11 cellular contexts compared by ENCODE assay signal in the genomic region with DNA sequence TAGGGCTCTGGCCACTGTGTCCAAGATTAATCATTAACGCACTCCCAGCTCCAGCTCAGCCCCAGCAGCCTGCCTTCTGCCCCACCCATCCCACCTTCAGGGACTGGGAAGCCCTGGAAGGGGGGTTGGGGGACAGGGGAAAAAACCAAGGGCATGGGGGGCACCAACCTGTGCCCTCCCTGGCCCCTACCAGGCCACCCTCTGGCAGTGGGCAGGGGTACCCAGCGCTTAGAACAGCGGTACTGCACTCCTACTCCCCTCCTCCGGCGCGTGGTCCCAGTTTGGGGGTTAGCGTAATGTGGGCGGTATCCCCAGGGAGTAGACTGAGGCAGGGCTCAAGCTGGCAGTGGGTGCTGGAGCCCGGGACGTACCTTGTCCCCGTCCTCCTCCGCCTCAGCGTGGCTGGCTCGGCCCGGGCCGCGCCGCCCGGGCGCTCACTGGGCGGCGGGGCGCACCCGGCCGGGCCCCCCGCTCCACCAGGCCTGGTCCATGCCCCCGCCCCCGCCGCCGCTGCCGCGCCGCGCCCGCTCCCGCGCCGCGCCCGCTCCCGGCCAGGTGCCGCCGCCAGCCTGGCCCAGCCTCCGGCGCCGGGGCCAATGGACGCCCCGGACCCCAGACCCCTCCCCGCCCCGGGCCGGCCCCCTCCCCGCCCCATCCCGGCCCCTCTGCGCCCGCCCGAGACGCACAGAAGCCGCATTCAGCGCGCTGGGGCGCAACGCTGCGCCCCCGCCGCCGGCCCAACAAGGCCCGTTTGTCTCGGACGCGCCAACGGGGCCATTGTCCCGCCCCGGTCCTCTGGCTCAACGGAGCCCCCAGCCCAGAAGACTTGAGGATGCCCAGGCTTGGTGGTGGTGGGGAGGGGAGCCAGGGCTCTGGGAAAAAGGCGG. TPM values are rescaled to one million over a fixed set of nuclear protein-coding genes. Genes with fewer than 3 reads are reported as not detected.
DNase-seq lines count a peak whose midpoint lies in the region; ATAC-seq and TF ChIP-seq lines count a peak whose summit lies in the region.
"Had no signal": no experiment of that assay in that cellular context is flagged by ENCODE, and none has a peak within 500 bp of the region (broad histone marks: within the 10 kb centered on the region; RNA-seq: fewer than 3 reads in every experiment).

A gene with protein sequence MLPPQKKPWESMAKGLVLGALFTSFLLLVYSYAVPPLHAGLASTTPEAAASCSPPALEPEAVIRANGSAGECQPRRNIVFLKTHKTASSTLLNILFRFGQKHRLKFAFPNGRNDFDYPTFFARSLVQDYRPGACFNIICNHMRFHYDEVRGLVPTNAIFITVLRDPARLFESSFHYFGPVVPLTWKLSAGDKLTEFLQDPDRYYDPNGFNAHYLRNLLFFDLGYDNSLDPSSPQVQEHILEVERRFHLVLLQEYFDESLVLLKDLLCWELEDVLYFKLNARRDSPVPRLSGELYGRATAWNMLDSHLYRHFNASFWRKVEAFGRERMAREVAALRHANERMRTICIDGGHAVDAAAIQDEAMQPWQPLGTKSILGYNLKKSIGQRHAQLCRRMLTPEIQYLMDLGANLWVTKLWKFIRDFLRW (minus strand): TSS at position 571 of the 887 bp plus-strand sequence. CDS start 17,273 bp downstream, outside the sequence.

- POLR2A ChIA-PET in RWPE1 (lab: Yijun Ruan, JAX; ENCODE audit: low non-redundant PET), result no interaction called here

- ATAC-seq in psoas muscle, result peak in 3 of 4 donors; percentile 8 to 28 (median 21)

- peak within 1 kb of the TSS; percentile 78 for H3K4me3 ChIP-seq in iPS-20b (ENCODE audit: low read length)
- peak within 1 kb of the TSS; percentile 25 for H3K4me3 ChIP-seq in psoas muscle

- intact Hi-C loops in psoas muscle (cut with DNase I), result loop anchor here in 1 of 2 donors (10.0 kb wide), 1 partner anchor 60 kb away; no protein-coding TSS in a partner anchor
- intact Hi-C loops in activated T-helper 1 cell treated with anti-CD3 and anti-CD28 coated beads, Interleukin-12 subunit alpha, Interleukin-12 subunit beta, Interleukin-2, Interleukin-4 antibody, amounts not matched to agents 30 ng/mL and 10 ng/mL and 1 ng/mL, durations not matched to agents 14 hours and 24 hours and 36 hours (cut with micrococcal nuclease), result no loop called here

- CTCF ChIA-PET in RWPE1 (lab: Yijun Ruan, JAX), result no interaction called here

- H3K27ac ChIP-seq in RWPE1, result peak within 1 kb of the TSS; percentile 8
- no peak within 1 kb of the TSS for H3K27ac ChIP-seq in iPS-20b (ENCODE audit: low read length)
- H3K27ac ChIP-seq in psoas muscle, result peak within 1 kb of the TSS; percentile 23

- no peaks in the 10 kb centered on the region for H3K4me1 Mint-ChIP-seq in activated T-helper 1 cell treated with anti-CD3 and anti-CD28 coated beads, Interleukin-12 subunit alpha, Interleukin-12 subunit beta, Interleukin-2, Interleukin-4 antibody, amounts not matched to agents 30 ng/mL and 10 ng/mL and 1 ng/mL, durations not matched to agents 14 hours and 24 hours and 36 hours (ENCODE audit: low read depth)
- H3K4me1 Mint-ChIP-seq: activated CD4-positive, alpha-beta T cell treated with anti-CD3 and anti-CD28 coated beads, Interleukin-2, amount 10 ng/mL, durations not matched to agents 24 days and 14 days had no signal

- peak within 1 kb of the TSS; percentile 76 for H3K9ac ChIP-seq in iPS-20b (ENCODE audit: low read depth, low read length)

- peaks cover 9% of the 10 kb centered on the region; the same call in 1 of the 2 replicates for H3K4me1 ChIP-seq in iPS-20b (ENCODE audit: insufficient read depth, low read length)
- peaks cover 13% of the 10 kb centered on the region for H3K4me1 ChIP-seq in psoas muscle

- no peaks in the 10 kb centered on the region for H3K27me3 ChIP-seq in iPS-20b (ENCODE audit: insufficient read depth, low read length)
- H3K27me3 ChIP-seq in psoas muscle (ENCODE audit: insufficient read depth in 3 of 3, low read length in 2 of 3), result no peaks in the 10 kb centered on the region

- peaks cover 4% of the 10 kb centered on the region for H3K27me3 Mint-ChIP-seq in activated T-helper 1 cell treated with anti-CD3 and anti-CD28 coated beads, Interleukin-12 subunit alpha, Interleukin-12 subunit beta, Interleukin-2, Interleukin-4 antibody, amounts not matched to agents 30 ng/mL and 10 ng/mL and 1 ng/mL, durations not matched to agents 14 hours and 24 hours and 36 hours (ENCODE audit: insufficient read depth)

- TF ChIP-seq CTCF in RWPE1 (conservative IDR thresholded peaks at IDR 0.05; ENCODE audit: low read depth) (no peak), psoas muscle (IDR thresholded peaks at IDR 0.05) (no peak)

- no peaks in the 10 kb centered on the region for H3K9me3 ChIP-seq in iPS-20b (ENCODE audit: insufficient read depth, low read depth, low read length)
- no peaks in the 10 kb centered on the region for H3K9me3 ChIP-seq in psoas muscle

- H3K27ac Mint-ChIP-seq in activated T-helper 1 cell treated with anti-CD3 and anti-CD28 coated beads, Interleukin-12 subunit alpha, Interleukin-12 subunit beta, Interleukin-2, Interleukin-4 antibody, amounts not matched to agents 30 ng/mL and 10 ng/mL and 1 ng/mL, durations not matched to agents 14 hours and 24 hours and 36 hours, result no peak within 1 kb of the TSS
- H3K27ac Mint-ChIP-seq: activated CD4-positive, alpha-beta T cell treated with anti-CD3 and anti-CD28 coated beads, Interleukin-2, amount 10 ng/mL, durations not matched to agents 24 days and 14 days had no signal

- WGBS in psoas muscle, 3 donors, result 5 to 21% (median 11%) methylated on average over 24 to 75 of the region's 75 CpGs

- H3K36me3 ChIP-seq in iPS-20b (ENCODE audit: insufficient read depth, low read depth, low read length) (peaks cover 39% of the 10 kb centered on the region), psoas muscle (ENCODE audit: insufficient read depth in 1 of 2, low read depth in 1 of 2) (peaks cover 5 to 42% of the 10 kb centered on the region in 2 donors)

- H3K4me3 Mint-ChIP-seq in activated T-helper 1 cell treated with anti-CD3 and anti-CD28 coated beads, Interleukin-12 subunit alpha, Interleukin-12 subunit beta, Interleukin-2, Interleukin-4 antibody, amounts not matched to agents 30 ng/mL and 10 ng/mL and 1 ng/mL, durations not matched to agents 14 hours and 24 hours and 36 hours, result no peak within 1 kb of the TSS
- H3K4me3 Mint-ChIP-seq: activated CD4-positive, alpha-beta T cell treated with anti-CD3 and anti-CD28 coated beads, Interleukin-2, amount 10 ng/mL, durations not matched to agents 24 days and 14 days had no signal

- DNase-seq in DMS53 (lab: John Stamatoyannopoulos, UW), result peak; percentile 68
- DNase-seq in RWPE1 (ENCODE audit: low spot score), result no peak
- DNase-seq in psoas muscle, result peak in 1 of 2 donors; percentile 52
- no peak for DNase-seq in NCI-H446 (lab: John Stamatoyannopoulos, UW)
- DNase-seq in activated CD4-positive, alpha-beta T cell treated with anti-CD3 and anti-CD28 coated beads, Interleukin-2, amount 50 U/mL, for 48 hours, result no peak
- DNase-seq in SHP77 (lab: John Stamatoyannopoulos, UW), result no peak
- DNase-seq in activated T-helper 1 cell treated with anti-CD3 and anti-CD28 coated beads, Interleukin-12 subunit alpha, Interleukin-12 subunit beta, Interleukin-2, Interleukin-4 antibody, amounts not matched to agents 30 ng/mL and 10 ng/mL and 1 ng/mL, durations not matched to agents 14 hours and 24 hours and 36 hours (ENCODE audit: low spot score), result no peak
- DNase-seq: NCI-H1092 treated with DMSO at 0.1 percent for 48 hours; stimulated activated CD4-positive, alpha-beta T cell treated with anti-CD3 and anti-CD28 coated beads, Interleukin-2, amount 100 ng/mL, for 48 hours had no signal

- H3K9me3 Mint-ChIP-seq in activated T-helper 1 cell treated with anti-CD3 and anti-CD28 coated beads, Interleukin-12 subunit alpha, Interleukin-12 subunit beta, Interleukin-2, Interleukin-4 antibody, amounts not matched to agents 30 ng/mL and 10 ng/mL and 1 ng/mL, durations not matched to agents 14 hours and 24 hours and 36 hours, result no peaks in the 10 kb centered on the region
- H3K9me3 Mint-ChIP-seq: activated CD4-positive, alpha-beta T cell treated with anti-CD3 and anti-CD28 coated beads, Interleukin-2, amount 10 ng/mL, durations not matched to agents 24 days and 14 days had no signal

- H3K36me3 Mint-ChIP-seq in activated T-helper 1 cell treated with anti-CD3 and anti-CD28 coated beads, Interleukin-12 subunit alpha, Interleukin-12 subunit beta, Interleukin-2, Interleukin-4 antibody, amounts not matched to agents 30 ng/mL and 10 ng/mL and 1 ng/mL, durations not matched to agents 14 hours and 24 hours and 36 hours (ENCODE audit: low read depth), result peaks cover 26% of the 10 kb centered on the region

RNA-seq across cellular contexts. Expression of the gene that starts here (rescaled TPM):
- total RNA-seq in psoas muscle, result 1 to 10 TPM in 3 of 4 donors, under 1 TPM in 1; 0.80 to 2.7 (median 1.3) TPM
- polyA plus RNA-seq in psoas muscle, result under 1 TPM; 0.21 to 0.63 (median 0.39) TPM
- total RNA-seq in activated T-helper 1 cell treated with anti-CD3 and anti-CD28 coated beads, Interleukin-12 subunit alpha, Interleukin-12 subunit beta, Interleukin-2, Interleukin-4 antibody, amounts not matched to agents 30 ng/mL and 10 ng/mL and 1 ng/mL, durations not matched to agents 14 hours and 24 hours and 36 hours, result not detected in 2 replicates
- total RNA-seq: activated CD4-positive, alpha-beta T cell treated with anti-CD3 and anti-CD28 coated beads, Interleukin-2, amount 10 ng/mL, durations not matched to agents 24 days and 14 days had no signal
